Comparison of ENCODE assay signal across 8 cellular contexts in genomic region chr10:92238586-92239098, GRCh38. TPM values are rescaled to one million over a fixed set of nuclear protein-coding genes. Genes with fewer than 3 reads are reported as not detected.
DNase-seq lines count a peak whose midpoint lies in the region; ATAC-seq and FAIRE-seq lines count a peak whose summit lies in the region.

No MANE protein-coding gene starts in this region.

- H3K9me3 Mint-ChIP-seq in immature natural killer cell, result no peaks in the 10 kb centered on the region

- peak overlapping the region in 10 of 21 experiments; percentile 16 to 84 (median 76) for H3K27ac ChIP-seq in skin epidermis

- DNase-seq in AG08396 (ENCODE audit: low spot score) (peak; percentile 74), HTR-8/SVneo (ENCODE audit: insufficient read length, low spot score) (peak; percentile 63), astrocyte of the hippocampus (ENCODE audit: low read depth, low spot score) (peak; percentile 47), immature natural killer cell (no peak), iPS-NIHi7 (ENCODE audit: extremely low spot score) (no peak), DMS153 (lab: John Stamatoyannopoulos, UW) (no peak)

- ATAC-seq in HG03571 (IDR thresholded peaks at IDR 0.05; ENCODE audit: unreplicated experiment), result no peak

- peaks cover 2 to 12% (median 8%) of the 10 kb centered on the region in 3 donors for H3K27me3 Mint-ChIP-seq in immature natural killer cell (ENCODE audit: low read depth in 3 of 3)

- peak; percentile 66 for FAIRE-seq in HTR-8/SVneo (lab: Jason Lieb, UNC)

- H3K4me3 Mint-ChIP-seq in immature natural killer cell, result peak overlapping the region; percentile 83 to 100 (median 91)

- H3K4me3 ChIP-seq in skin epidermis, result peak overlapping the region in 5 of 7 experiments; percentile 53 to 75 (median 72)

- H3K4me1 Mint-ChIP-seq in immature natural killer cell, result peaks cover 37 to 57% of the 10 kb centered on the region in 2 donors

- peak overlapping the region in 2 of 6 donors; percentile 58 to 73 for H3K27ac Mint-ChIP-seq in immature natural killer cell

- peaks cover 0 to 4% (median 0%) of the 10 kb centered on the region in 3 donors for H3K36me3 Mint-ChIP-seq in immature natural killer cell

RNA-seq across cellular contexts. Expression of gene CPEB3, which starts 52.2 kb away (rescaled TPM):
- polyA plus RNA-seq in immature natural killer cell, result 1 to 10 TPM in 1 of 3 donors, under 1 TPM in 1, not detected in 1; 0.63 to 1.1 TPM

RNA-seq across cellular contexts. Expression of gene MARCHF5, which starts 52.3 kb away (rescaled TPM):
- polyA plus RNA-seq in immature natural killer cell, result 10 to 100 TPM; 15.0 to 32.4 (median 28.4) TPM

Comparison
In these comparisons a context has a peak if more than half of its experiments do, and no peak if none do; other contexts are left out.
1. DNase-seq: peak in AG08396 (single experiment), HTR-8/SVneo (single experiment) and astrocyte of the hippocampus (single experiment); none in immature natural killer cell (0 of 3), iPS-NIHi7 (single experiment) and DMS153 (single experiment).